Comparison of ENCODE assay signal across 1 cellular context in genomic region chr4:6594826-6595355, GRCh38.
TF ChIP-seq lines count a peak whose summit lies in the region.

No MANE protein-coding gene starts in this region.

TF ChIP-seq in HepG2, 621 proteins besides CTCF, POLR2A, EP300 and RAD21:
- TF ChIP-seq ZNF496 (CRISPR knock-in tag; IDR thresholded peaks at IDR 0.05; ENCODE audit: insufficient replicate concordance) (no peak), ZBTB33 (CRISPR knock-in tag; IDR thresholded peaks at IDR 0.05) (peak; percentile 79)
